Comparison of ENCODE assay signal across 8 cellular contexts in genomic region chr9:21831841-21832509, GRCh38. TPM values are rescaled to one million over a fixed set of nuclear protein-coding genes. Genes with fewer than 3 reads are reported as not detected.
A peak's percentile ranks its signal among the peaks of the same experiment; 100 is the strongest.
DNase-seq lines count a peak whose midpoint lies in the region; ATAC-seq and TF ChIP-seq lines count a peak whose summit lies in the region.

No MANE protein-coding gene starts in this region.

- H3K9me3 Mint-ChIP-seq in activated T-cell treated with anti-CD3 and anti-CD28 coated beads, Interleukin-2, amount 50 U/mL, for 4 hours: no peaks in the 10 kb centered on the region
- H3K9me3 Mint-ChIP-seq in stimulated activated naive CD8-positive, alpha-beta T cell treated with anti-CD3 and anti-CD28 coated beads, Interleukin-15, amount 100 ng/mL, for 72 hours: no peaks in the 10 kb centered on the region

- H3K27ac Mint-ChIP-seq in stimulated activated naive CD8-positive, alpha-beta T cell treated with anti-CD3 and anti-CD28 coated beads, Interleukin-15, amount 100 ng/mL, for 72 hours: peak overlapping the region in 1 of 2 donors; percentile 42

- no peaks in the 10 kb centered on the region for H3K27me3 Mint-ChIP-seq in activated T-cell treated with anti-CD3 and anti-CD28 coated beads, Interleukin-2, amount 50 U/mL, for 4 hours (ENCODE audit: low read depth)
- no peaks in the 10 kb centered on the region for H3K27me3 Mint-ChIP-seq in stimulated activated naive CD8-positive, alpha-beta T cell treated with anti-CD3 and anti-CD28 coated beads, Interleukin-15, amount 100 ng/mL, for 72 hours

- TF ChIP-seq CTCF in fibroblast of pulmonary artery (IDR thresholded peaks at IDR 0.05; ENCODE audit: low read length, missing control alignments): no peak

- H3K4me3 ChIP-seq in fibroblast of pulmonary artery (replicated peaks; ENCODE audit: low read depth, low read length): no peak overlapping the region

- peaks cover 67% of the 10 kb centered on the region for H3K36me3 Mint-ChIP-seq in activated T-cell treated with anti-CD3 and anti-CD28 coated beads, Interleukin-2, amount 50 U/mL, for 4 hours (ENCODE audit: insufficient read depth)

- peaks cover 46% of the 10 kb centered on the region for H3K4me1 Mint-ChIP-seq in activated T-cell treated with anti-CD3 and anti-CD28 coated beads, Interleukin-2, amount 50 U/mL, for 4 hours (ENCODE audit: low read depth)
- peaks cover 59% of the 10 kb centered on the region for H3K4me1 Mint-ChIP-seq in stimulated activated naive CD8-positive, alpha-beta T cell treated with anti-CD3 and anti-CD28 coated beads, Interleukin-15, amount 100 ng/mL, for 72 hours

- ATAC-seq in activated T-cell treated with anti-CD3 and anti-CD28 coated beads, Interleukin-2, amount 50 U/mL, for 4 hours: peak; percentile 81 to 95
- ATAC-seq in HG02885 (IDR thresholded peaks at IDR 0.05; ENCODE audit: poor library complexity, unreplicated experiment): peak; percentile 71
- ATAC-seq in stimulated activated naive CD8-positive, alpha-beta T cell treated with anti-CD3 and anti-CD28 coated beads, Interleukin-15, amount 100 ng/mL, for 72 hours: peak; percentile 100

- no peak overlapping the region for H3K4me3 Mint-ChIP-seq in activated T-cell treated with anti-CD3 and anti-CD28 coated beads, Interleukin-2, amount 50 U/mL, for 4 hours
- H3K4me3 Mint-ChIP-seq in stimulated activated naive CD8-positive, alpha-beta T cell treated with anti-CD3 and anti-CD28 coated beads, Interleukin-15, amount 100 ng/mL, for 72 hours: no peak overlapping the region

- DNase-seq in activated T-cell treated with anti-CD3 and anti-CD28 coated beads, Interleukin-2, amount 50 U/mL, for 4 hours: no peak
- DNase-seq in activated T-cell treated with anti-CD3 and anti-CD28 coated beads, Interleukin-2, amount 50 U/mL, for 1 hour: no peak
- peak; percentile 48 for DNase-seq in SIG-M5 (lab: John Stamatoyannopoulos, UW)
- peak; percentile 90 for DNase-seq in fibroblast of pulmonary artery (ENCODE audit: low read depth)
- peak; percentile 17 to 69 for DNase-seq in stimulated activated naive CD8-positive, alpha-beta T cell treated with anti-CD3 and anti-CD28 coated beads, Interleukin-15, amount 100 ng/mL, for 72 hours
- DNase-seq in SHP77 (lab: John Stamatoyannopoulos, UW): no peak
- DNase-seq in inferior parietal cortex (ENCODE audit: extremely low spot score): no peak

RNA-seq across cellular contexts. Expression of gene MTAP, which starts 29.5 kb away (rescaled TPM):
- total RNA-seq in activated T-cell treated with anti-CD3 and anti-CD28 coated beads, Interleukin-2, amount 50 U/mL, for 4 hours: 10 to 100 TPM; 73.2 to 78.1 (median 76.3) TPM

Comparison
In these comparisons a context has a peak if more than half of its experiments do, and no peak if none do; other contexts are left out.
1. DNase-seq: peak in SIG-M5 (single experiment), fibroblast of pulmonary artery (single experiment) and stimulated activated naive CD8-positive, alpha-beta T cell treated with anti-CD3 and anti-CD28 coated beads, Interleukin-15, amount 100 ng/mL, for 72 hours (2 of 2); none in activated T-cell treated with anti-CD3 and anti-CD28 coated beads, Interleukin-2, amount 50 U/mL, for 4 hours (single experiment), activated T-cell treated with anti-CD3 and anti-CD28 coated beads, Interleukin-2, amount 50 U/mL, for 1 hour (single experiment), SHP77 (0 of 2) and inferior parietal cortex (single experiment).
2. Peak in every context shown above with its lines, with median percentiles within 50 percentile points of each other: ATAC-seq.